In genomic region chr10:119489572-119490326, GRCh38 we compare ENCODE assay signal across 8 cellular contexts. TPM values are rescaled to one million over a fixed set of nuclear protein-coding genes. Genes with fewer than 3 reads are reported as not detected.
A peak's percentile ranks its signal among the peaks of the same experiment; 100 is the strongest.
DNase-seq lines count a peak whose midpoint lies in the region; ATAC-seq and TF ChIP-seq lines count a peak whose summit lies in the region.

No MANE protein-coding gene starts in this region.

- H3K27me3 ChIP-seq in BLaER1 = no peaks in the 10 kb centered on the region
- no peaks in the 10 kb centered on the region for H3K27me3 ChIP-seq in Panc1 (ENCODE audit: control insufficient read depth, insufficient read depth, low read length)
- H3K27me3 ChIP-seq in skeletal muscle satellite cell (ENCODE audit: control insufficient read depth, insufficient read depth, low read length) = no peaks in the 10 kb centered on the region

- peak overlapping the region; percentile 82 for H3K4me2 ChIP-seq in BLaER1
- H3K4me2 ChIP-seq in skeletal muscle satellite cell (ENCODE audit: low read length) = peak overlapping the region; percentile 88

- ATAC-seq in GM18868 (IDR thresholded peaks at IDR 0.05; ENCODE audit: unreplicated experiment) (peak; percentile 72), HG03066 (IDR thresholded peaks at IDR 0.05; ENCODE audit: low read depth, unreplicated experiment) (peak; percentile 94), Panc1 (peak; percentile 87), left cardiac atrium (peak; percentile 69 to 78)

- peaks cover 33% of the 10 kb centered on the region for H3K4me1 ChIP-seq in BLaER1
- peaks cover 12% of the 10 kb centered on the region for H3K4me1 ChIP-seq in Panc1 (ENCODE audit: control insufficient read depth, insufficient read depth, low read length)
- peaks cover 6% of the 10 kb centered on the region for H3K4me1 ChIP-seq in skeletal muscle satellite cell (ENCODE audit: control insufficient read depth, insufficient read depth, low read length)

- intact Hi-C loops in Panc1 (cut with micrococcal nuclease; ENCODE audit: unreplicated experiment) = loop anchor here (5.0 kb wide), 1 partner anchor 292 kb away; no protein-coding TSS in a partner anchor
- intact Hi-C loops in left cardiac atrium (cut with DNase I) = loop anchor here in 1 of 2 donors (2.0 kb wide), 1 partner anchor 291 kb away; no protein-coding TSS in a partner anchor

- TF ChIP-seq CTCF in Panc1 (IDR thresholded peaks at IDR 0.05) = peak; percentile 100

- POLR2A ChIA-PET in Panc1 (lab: Charles Lee) = no interaction called here

- H3K36me3 ChIP-seq in BLaER1 (no peaks in the 10 kb centered on the region), Panc1 (ENCODE audit: control insufficient read depth, insufficient read depth, low read length) (no peaks in the 10 kb centered on the region), skeletal muscle satellite cell (ENCODE audit: insufficient read depth, low read length) (no peaks in the 10 kb centered on the region)

- no peaks in the 10 kb centered on the region for H4K20me1 ChIP-seq in BLaER1

- in situ Hi-C loops in Panc1 (cut with HindIII; ENCODE audit: low pct_unique_long_range_greater_than_20kb, low sequenced_read_pairs) = no loop called here

- no peaks in the 10 kb centered on the region for H3K9me3 ChIP-seq in BLaER1
- H3K9me3 ChIP-seq in Panc1 (ENCODE audit: control insufficient read depth, insufficient read depth, low read depth, low read length) = no peaks in the 10 kb centered on the region
- H3K9me3 ChIP-seq in skeletal muscle satellite cell (replicated peaks; ENCODE audit: low read length) = no peaks in the 10 kb centered on the region

- DNase-seq in Panc1 (ENCODE audit: low read depth, low spot score) (peak; percentile 39), left cardiac atrium (peak; percentile 48), globus pallidus (ENCODE audit: low spot score) (no peak)
- DNase-seq in activated effector memory CD4-positive, alpha-beta T cell treated with anti-CD3 and anti-CD28 coated beads, Interleukin-2, amount 50 U/mL, for 16 hours = peak; percentile 81

- H3K9ac ChIP-seq in BLaER1 (peak overlapping the region; percentile 67), skeletal muscle satellite cell (ENCODE audit: low read depth, low read length) (peak overlapping the region; percentile 28)

- H3K4me3 ChIP-seq in BLaER1 (peak overlapping the region; percentile 53), Panc1 (ENCODE audit: low read depth in 2 of 2, low read length in 2 of 2) (peak overlapping the region; percentile 38 to 57), skeletal muscle satellite cell (ENCODE audit: low read length) (peak overlapping the region; percentile 66)

- CTCF ChIA-PET in Panc1 (lab: Charles Lee) = interaction anchor here (0.5 to 2.1 kb wide), 16 partner anchors 9 to 350 kb away, joined by 3 to 34 read pairs (median 5); partner anchors contain the start of gene RGS10

- BruUV-seq in Panc1 (replicated peaks; lab: Mats Ljungman, UMichigan) = no TSS peak

- H3K27ac ChIP-seq in BLaER1 (peak overlapping the region; percentile 64), Panc1 (ENCODE audit: low read length) (peak overlapping the region; percentile 18; the same call in 1 of the 2 replicates)

RNA-seq across cellular contexts. Expression of gene RGS10, which starts 52.8 kb away (rescaled TPM):
- total RNA-seq in Panc1 (2021; ENCODE audit: unreplicated experiment) = 68.6 TPM
- 64.0 TPM for polyA plus RNA-seq in Panc1 (2012; ENCODE audit: insufficient read length)
- total RNA-seq in left cardiac atrium = 10 to 100 TPM in 1 of 2 donors, 1 to 10 TPM in 1; 7.0 to 12.5 TPM
- 63.8 and 79.1 TPM in 2 replicates for total RNA-seq in skeletal muscle satellite cell (2012; rRNA removed)
